24 cellular contexts compared by ENCODE assay signal in the genomic region with DNA sequence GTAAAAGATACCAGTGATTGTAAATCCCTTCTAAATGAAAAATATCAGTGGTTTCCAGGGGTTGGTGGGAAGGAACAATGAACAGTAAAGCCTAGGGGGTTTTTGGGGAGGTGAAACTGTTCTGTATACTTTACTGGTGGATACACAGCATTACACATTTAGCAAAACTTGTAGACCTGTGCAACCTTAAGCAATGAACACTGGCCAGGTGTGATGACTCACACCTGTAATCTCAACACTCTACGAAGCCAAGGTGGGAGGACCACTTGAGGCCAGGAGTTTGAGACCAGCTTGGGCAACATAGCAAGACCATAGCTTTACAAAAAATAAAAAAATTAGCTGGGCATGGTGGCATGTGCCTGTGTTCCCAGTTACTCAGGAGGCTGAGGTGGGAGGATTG. TPM values are rescaled to one million over a fixed set of nuclear protein-coding genes. Genes with fewer than 3 reads are reported as not detected.
DNase-seq lines count a peak whose midpoint lies in the region; ATAC-seq and TF ChIP-seq lines count a peak whose summit lies in the region.
"Had no signal": no experiment of that assay in that cellular context is flagged by ENCODE, and none has a peak within 500 bp of the region (broad histone marks: within the 10 kb centered on the region; RNA-seq: fewer than 3 reads in every experiment).

No MANE protein-coding gene starts in this region.

- H3K4me3 Mint-ChIP-seq in T-helper 17 cell = peak overlapping the region; percentile 57
- H3K4me3 Mint-ChIP-seq in neural crest cell = peak overlapping the region; percentile 50

- H3K27ac ChIP-seq in osteoblast (ENCODE audit: low read depth, low read length) = no peak overlapping the region
- H3K27ac ChIP-seq: 22Rv1 had no signal

- no peak overlapping the region for H3K27ac Mint-ChIP-seq in T-helper 17 cell
- H3K27ac Mint-ChIP-seq in neural crest cell (ENCODE audit: unreplicated experiment) = no peak overlapping the region

- H3K4me2 ChIP-seq in osteoblast (ENCODE audit: insufficient read depth, low read length) = no peak overlapping the region

- H3K36me3 ChIP-seq in osteoblast (ENCODE audit: insufficient read depth, low read length) = no peaks in the 10 kb centered on the region

- H3K9me3 Mint-ChIP-seq in neural crest cell = peaks cover 3% of the 10 kb centered on the region

- H3K4me1 Mint-ChIP-seq in T-helper 17 cell = peaks cover 8% of the 10 kb centered on the region
- peaks cover 17% of the 10 kb centered on the region for H3K4me1 Mint-ChIP-seq in neural crest cell

- no peaks in the 10 kb centered on the region for H3K36me3 Mint-ChIP-seq in T-helper 17 cell (ENCODE audit: low read depth)
- H3K36me3 Mint-ChIP-seq in neural crest cell (ENCODE audit: low read depth) = no peaks in the 10 kb centered on the region

- peaks cover 5% of the 10 kb centered on the region for H3K27me3 ChIP-seq in osteoblast (ENCODE audit: insufficient read depth, low read length)

- H3K4me3 ChIP-seq in osteoblast (ENCODE audit: insufficient read depth, low read length) = no peak overlapping the region
- H3K4me3 ChIP-seq: GM12878 had no signal

- TF ChIP-seq CTCF in neural crest cell (conservative IDR thresholded peaks at IDR 0.05) = no peak
- no peak for TF ChIP-seq CTCF in osteoblast (IDR thresholded peaks at IDR 0.05; ENCODE audit: extremely low read depth, low read depth, low read length)

- H4K20me1 ChIP-seq in osteoblast (ENCODE audit: insufficient read depth, low read length) = no peaks in the 10 kb centered on the region

- H3K27me3 Mint-ChIP-seq in T-helper 17 cell (no peaks in the 10 kb centered on the region), neural crest cell (ENCODE audit: low read depth) (no peaks in the 10 kb centered on the region)

- no peak overlapping the region for H2AFZ ChIP-seq in osteoblast (ENCODE audit: low read length)

- peaks cover 9% of the 10 kb centered on the region for H3K4me1 ChIP-seq in osteoblast (ENCODE audit: insufficient read depth, low read length)

- ATAC-seq in T-helper 17 cell (no peak), esophagus mucosa (peak; percentile 30)
- ATAC-seq: GM12878 had no signal

- H3K79me2 ChIP-seq in osteoblast (ENCODE audit: insufficient read depth, low read length) = no peaks in the 10 kb centered on the region

- no peaks in the 10 kb centered on the region for H3K9me3 ChIP-seq in T-helper 17 cell (ENCODE audit: control insufficient read depth, low read length, poor library complexity, severe bottlenecking)
- H3K9me3 ChIP-seq in osteoblast (ENCODE audit: low read depth, low read length) = no peaks in the 10 kb centered on the region

- DNase-seq in DMS53 (lab: John Stamatoyannopoulos, UW) = peak; percentile 1
- no peak for DNase-seq in DMS53 treated with DMSO at 0.1 percent for 48 hours (lab: John Stamatoyannopoulos, UW; ENCODE audit: unreplicated experiment)
- no peak for DNase-seq in T-helper 17 cell
- no peak for DNase-seq in neural crest cell (ENCODE audit: low read depth, low spot score)
- no peak for DNase-seq in OCI-M1 (lab: John Stamatoyannopoulos, UW)
- DNase-seq in NCI-H2107 (lab: John Stamatoyannopoulos, UW) = no peak
- DNase-seq in osteoblast (ENCODE audit: insufficient read length, low spot score, missing footprints) = no peak
- DNase-seq: AML-193; DMS153; EL; Kasumi-1; MM.1S; NCI-H1092; NCI-H1436 treated with DMSO at 0.1 percent for 48 hours; NCI-H2081; NCI-H446 treated with DMSO at 0.1 percent for 48 hours; NCI-H748 treated with DMSO at 0.1 percent for 48 hours; NK-92 treated with Interleukin-12 subunit alpha and Interleukin-12 subunit beta, amount 100 ng/mL, for 24 hours; SHP77 treated with DMSO at 0.1 percent for 48 hours had no signal

RNA-seq across cellular contexts. Expression of gene CCDC13, which starts 1.8 kb away (rescaled TPM):
- total RNA-seq in T-helper 17 cell (under 1 TPM in 1 of 2 donors, not detected in 1; 0.94 TPM), esophagus mucosa (not detected), neural crest cell (1.5 and 2.0 TPM in 2 replicates), osteoblast (0.72 and 0.88 TPM in 2 replicates)
- total RNA-seq: H1 had no signal

RNA-seq across cellular contexts. Expression of gene HIGD1A, which starts 33.0 kb away (rescaled TPM):
- total RNA-seq in T-helper 17 cell (10 to 100 TPM; 20.7 to 29.2 TPM), esophagus mucosa (114 TPM), neural crest cell (82.4 and 85.2 TPM in 2 replicates), osteoblast (86.6 and 88.3 TPM in 2 replicates)

RNA-seq across cellular contexts. Expression of gene ACKR2, which starts 38.0 kb away (rescaled TPM):
- total RNA-seq in T-helper 17 cell (under 1 TPM; 0.10 to 0.35 TPM), esophagus mucosa (1.1 TPM), neural crest cell (0.20 and 0.56 TPM in 2 replicates), osteoblast (under 0.01 TPM in 1 of 2 replicates, not detected in the other)
- total RNA-seq: RPMI7951 had no signal
